Comparison of ENCODE assay signal across 1 cellular context in genomic region chr14:23694085-23694975, GRCh38.
A peak's percentile ranks its signal among the peaks of the same experiment; 100 is the strongest.
TF ChIP-seq lines count a peak whose summit lies in the region.

No MANE protein-coding gene starts in this region.

TF ChIP-seq in HepG2, 621 proteins besides CTCF, POLR2A, EP300 and RAD21 (continued from another document):
- TF ChIP-seq ZGPAT (CRISPR knock-in tag; IDR thresholded peaks at IDR 0.05) (peak; percentile 57; the same call in 1 of the 2 replicates), THAP11 (CRISPR knock-in tag; IDR thresholded peaks at IDR 0.05) (peak; percentile 83), SRSF1 (optimal IDR thresholded peaks at IDR 0.05; ENCODE audit: low read depth, low read length) (no peak), ZNF776 (CRISPR knock-in tag; IDR thresholded peaks at IDR 0.05) (no peak), IRF2 (CRISPR knock-in tag; IDR thresholded peaks at IDR 0.05) (no peak), ISL2 (CRISPR knock-in tag; IDR thresholded peaks at IDR 0.05) (no peak), POLR2AphosphoS5 (IDR thresholded peaks at IDR 0.05; ENCODE audit: low read depth, low read length) (no peak; the same call in 1 of the 2 replicates), ZNF143 (CRISPR knock-in tag; IDR thresholded peaks at IDR 0.05) (no peak), ZNF580 (CRISPR knock-in tag; IDR thresholded peaks at IDR 0.05; ENCODE audit: borderline replicate concordance, low read depth) (no peak), YY1 (IDR thresholded peaks at IDR 0.05; ENCODE audit: insufficient read depth, insufficient replicate concordance, low read depth, low read length) (no peak), ZSCAN25 (CRISPR knock-in tag; IDR thresholded peaks at IDR 0.05) (no peak; the same call in 1 of the 2 replicates), E2F2 (CRISPR knock-in tag; IDR thresholded peaks at IDR 0.05; ENCODE audit: borderline replicate concordance) (0 out of 2 replicates have a peak, but pooled peaks have one; percentile 28), WIZ (CRISPR knock-in tag; IDR thresholded peaks at IDR 0.05) (no peak), KDM1A (CRISPR knock-in tag; IDR thresholded peaks at IDR 0.05) (0 out of 2 replicates have a peak, but pooled peaks have one; percentile 15), SRY (CRISPR knock-in tag; IDR thresholded peaks at IDR 0.05) (no peak), SRSF9 (IDR thresholded peaks at IDR 0.05; ENCODE audit: borderline replicate concordance, insufficient read depth, low read depth, low read length, poor library complexity, severe bottlenecking) (no peak), ZNF30 (CRISPR knock-in tag; IDR thresholded peaks at IDR 0.05) (no peak), DZIP1 (CRISPR knock-in tag; IDR thresholded peaks at IDR 0.05) (no peak), MLXIP (CRISPR knock-in tag; IDR thresholded peaks at IDR 0.05; ENCODE audit: borderline replicate concordance) (no peak), KDM5A (IDR thresholded peaks at IDR 0.05; ENCODE audit: borderline replicate concordance, low read length) (no peak), ZNF672 (CRISPR knock-in tag; IDR thresholded peaks at IDR 0.05) (no peak), NONO (IDR thresholded peaks at IDR 0.05) (no peak), NONO (CRISPR knock-in tag; conservative IDR thresholded peaks at IDR 0.05) (0 out of 2 replicates have a peak, but pooled peaks have one; percentile 33), ZNF790 (CRISPR knock-in tag; IDR thresholded peaks at IDR 0.05; ENCODE audit: borderline replicate concordance) (no peak), ZNF780A (CRISPR knock-in tag; IDR thresholded peaks at IDR 0.05) (no peak; the same call in 1 of the 2 replicates), ZNF83 (CRISPR knock-in tag; IDR thresholded peaks at IDR 0.05; ENCODE audit: borderline replicate concordance) (no peak)
